In genomic region chr1:235933017-235933416, GRCh38 we compare ENCODE assay signal across 22 cellular contexts.
A peak's percentile ranks its signal among the peaks of the same experiment; 100 is the strongest.
DNase-seq lines count a peak whose midpoint lies in the region; ATAC-seq, FAIRE-seq and TF ChIP-seq lines count a peak whose summit lies in the region.
"Had no signal": no experiment of that assay in that cellular context is flagged by ENCODE, and none has a peak within 500 bp of the region (broad histone marks: within the 10 kb centered on the region; RNA-seq: fewer than 3 reads in every experiment).

No MANE protein-coding gene starts in this region.

- peaks cover 5% of the 10 kb centered on the region for H3K36me3 Mint-ChIP-seq in memory B cell
- H3K36me3 Mint-ChIP-seq in activated T-cell treated with anti-CD3 and anti-CD28 coated beads, Interleukin-2, amount 50 U/mL, for 72 hours (ENCODE audit: insufficient read depth in 2 of 2) = no peaks in the 10 kb centered on the region

- no peak for FAIRE-seq in bronchial epithelial cell (lab: Jason Lieb, UNC)

- intact Hi-C loops in OCI-LY7 (cut with micrococcal nuclease; ENCODE audit: unreplicated experiment) = no loop called here

- H3K4me1 Mint-ChIP-seq in memory B cell = peaks cover 58% of the 10 kb centered on the region
- H3K4me1 Mint-ChIP-seq in activated T-cell treated with anti-CD3 and anti-CD28 coated beads, Interleukin-2, amount 50 U/mL, for 72 hours (ENCODE audit: low read depth) = peaks cover 29% of the 10 kb centered on the region
- H3K4me1 Mint-ChIP-seq: activated T-helper 17 cell treated with anti-CD3 and anti-CD28 coated beads, Interleukin-2, amount 50 U/mL, for 72 hours had no signal

- H3K27ac ChIP-seq in OCI-LY7 (ENCODE audit: low read depth, low read length, poor library complexity, severe bottlenecking) (no peak overlapping the region), suprapubic skin (peak overlapping the region; percentile 46)
- H3K27ac ChIP-seq: sigmoid colon had no signal

- H3K79me2 ChIP-seq in OCI-LY7 (ENCODE audit: insufficient read depth, low read depth, low read length) = no peaks in the 10 kb centered on the region

- H2AFZ ChIP-seq in OCI-LY7 (ENCODE audit: low read length) = no peak overlapping the region

- TF ChIP-seq POLR2A in suprapubic skin (IDR thresholded peaks at IDR 0.05) = no peak

- H3K4me3 ChIP-seq in OCI-LY7 (ENCODE audit: low read depth, low read length, poor library complexity, severe bottlenecking) = no peak overlapping the region
- no peak overlapping the region for H3K4me3 ChIP-seq in bronchial epithelial cell (ENCODE audit: low read depth, low read length)
- no peak overlapping the region for H3K4me3 ChIP-seq in suprapubic skin
- H3K4me3 ChIP-seq: Peyer's patch, sigmoid colon, tibial nerve had no signal

- no peaks in the 10 kb centered on the region for H3K9me2 ChIP-seq in OCI-LY7 (ENCODE audit: insufficient read depth, low read length)

- no peak for ATAC-seq in memory B cell (ENCODE audit: low read depth)
- no peak for ATAC-seq in activated T-cell treated with anti-CD3 and anti-CD28 coated beads, Interleukin-2, amount 50 U/mL, for 72 hours (replicated peaks in 1 of 2)
- ATAC-seq: activated T-helper 17 cell treated with anti-CD3 and anti-CD28 coated beads, Interleukin-2, amount 50 U/mL, for 72 hours; T-helper 17 cell had no signal

- TF ChIP-seq EP300 in suprapubic skin (IDR thresholded peaks at IDR 0.05) = no peak

- no TSS peak for BruUV-seq in OCI-LY7 (replicated peaks; lab: Mats Ljungman, UMichigan)

- 0 out of 2 replicates have a peak overlapping the region, but pooled peaks have one; percentile 28 for H3K4me2 ChIP-seq in OCI-LY7 (ENCODE audit: low read length)

- H3K27me3 ChIP-seq in bronchial epithelial cell (ENCODE audit: control insufficient read depth, insufficient read depth, low read length) = no peaks in the 10 kb centered on the region
- H3K27me3 ChIP-seq in suprapubic skin = no peaks in the 10 kb centered on the region
- H3K27me3 ChIP-seq: Peyer's patch, sigmoid colon, tibial nerve had no signal

- CTCF ChIA-PET in OCI-LY7 (lab: Charles Lee; ENCODE audit: unreplicated experiment) = interaction anchor here (1.6 kb wide), 1 partner anchor 9 kb away, joined by 6 read pairs; no protein-coding TSS in a partner anchor

- H3K36me3 ChIP-seq in OCI-LY7 (ENCODE audit: insufficient read depth, low read length) = no peaks in the 10 kb centered on the region
- no peaks in the 10 kb centered on the region for H3K36me3 ChIP-seq in bronchial epithelial cell (ENCODE audit: control insufficient read depth, insufficient read depth, low read length)
- no peaks in the 10 kb centered on the region for H3K36me3 ChIP-seq in suprapubic skin
- H3K36me3 ChIP-seq: Peyer's patch, sigmoid colon, tibial nerve had no signal

- POLR2A ChIA-PET in OCI-LY7 (lab: Charles Lee) = interaction anchor here (0.8 to 1.3 kb wide), 3 partner anchors 16 to 428 kb away, joined by 3 to 4 read pairs (median 3); no protein-coding TSS in a partner anchor

- H4K20me1 ChIP-seq in OCI-LY7 (ENCODE audit: insufficient read depth, low read length) = no peaks in the 10 kb centered on the region

- peak overlapping the region; percentile 84 for H3K27ac Mint-ChIP-seq in memory B cell
- no peak overlapping the region for H3K27ac Mint-ChIP-seq in activated T-cell treated with anti-CD3 and anti-CD28 coated beads, Interleukin-2, amount 50 U/mL, for 72 hours
- H3K27ac Mint-ChIP-seq: activated naive CD8-positive, alpha-beta T cell treated with anti-CD3 and anti-CD28 coated beads for 36 hours; activated T-helper 17 cell treated with anti-CD3 and anti-CD28 coated beads, Interleukin-2, amount 50 U/mL, for 72 hours; T-helper 17 cell had no signal

- no peak for TF ChIP-seq CTCF in OCI-LY7 (conservative IDR thresholded peaks at IDR 0.05; ENCODE audit: low read length)
- TF ChIP-seq CTCF in bronchial epithelial cell (IDR thresholded peaks at IDR 0.05; ENCODE audit: insufficient read depth, low read length, severe bottlenecking) = no peak
- no peak for TF ChIP-seq CTCF in suprapubic skin (IDR thresholded peaks at IDR 0.05)

- H3K9me3 ChIP-seq in OCI-LY7 (ENCODE audit: low read length) = no peaks in the 10 kb centered on the region
- no peaks in the 10 kb centered on the region for H3K9me3 ChIP-seq in suprapubic skin
- H3K9me3 ChIP-seq: Peyer's patch, sigmoid colon, tibial nerve had no signal

- DNase-seq in OCI-LY7 (ENCODE audit: low spot score) (no peak), bronchial epithelial cell (ENCODE audit: low read depth) (peak; percentile 85), memory B cell (ENCODE audit: low spot score in 2 of 2) (no peak), suprapubic skin (ENCODE audit: low spot score in 2 of 2) (no peak), GM19240 (ENCODE audit: insufficient read length, low spot score) (no peak), 8988T (no peak), HuH-7.5 (ENCODE audit: low spot score) (no peak)
- DNase-seq in activated T-cell treated with anti-CD3 and anti-CD28 coated beads, Interleukin-2, amount 50 U/mL, for 72 hours = no peak
- DNase-seq: activated CD4-positive, alpha-beta T cell treated with anti-CD3 and anti-CD28 coated beads for 4 hours; activated naive CD8-positive, alpha-beta T cell treated with anti-CD3 and anti-CD28 coated beads for 36 hours; COR-L47; DND-41; effector memory CD4-positive, alpha-beta T cell; glutamatergic neuron; NCI-H1092 treated with DMSO at 0.1 percent for 48 hours; NCI-H2029; NCI-H345; Peyer's patch; sigmoid colon; T-helper 17 cell had no signal

- H3K4me1 ChIP-seq in OCI-LY7 (ENCODE audit: insufficient read depth, low read length, poor library complexity, severe bottlenecking) (peaks cover 46% of the 10 kb centered on the region), suprapubic skin (peaks cover 58% of the 10 kb centered on the region)

- no peaks in the 10 kb centered on the region for H3K9me3 Mint-ChIP-seq in memory B cell
- no peaks in the 10 kb centered on the region for H3K9me3 Mint-ChIP-seq in activated T-cell treated with anti-CD3 and anti-CD28 coated beads, Interleukin-2, amount 50 U/mL, for 72 hours
- H3K9me3 Mint-ChIP-seq: activated naive CD8-positive, alpha-beta T cell treated with anti-CD3 and anti-CD28 coated beads for 36 hours; activated T-helper 17 cell treated with anti-CD3 and anti-CD28 coated beads, Interleukin-2, amount 50 U/mL, for 72 hours had no signal

- no peaks in the 10 kb centered on the region for H3K27me3 Mint-ChIP-seq in memory B cell
- H3K27me3 Mint-ChIP-seq in activated T-cell treated with anti-CD3 and anti-CD28 coated beads, Interleukin-2, amount 50 U/mL, for 72 hours (ENCODE audit: low read depth) = peaks cover 14% of the 10 kb centered on the region
- H3K27me3 Mint-ChIP-seq: activated naive CD8-positive, alpha-beta T cell treated with anti-CD3 and anti-CD28 coated beads for 36 hours had no signal

- WGBS in suprapubic skin = 56% methylated on average over 5 of the region's 5 CpGs

- H3K4me3 Mint-ChIP-seq in memory B cell = peak overlapping the region; percentile 73
- no peak overlapping the region for H3K4me3 Mint-ChIP-seq in activated T-cell treated with anti-CD3 and anti-CD28 coated beads, Interleukin-2, amount 50 U/mL, for 72 hours
- H3K4me3 Mint-ChIP-seq: activated naive CD8-positive, alpha-beta T cell treated with anti-CD3 and anti-CD28 coated beads for 36 hours; activated T-helper 17 cell treated with anti-CD3 and anti-CD28 coated beads, Interleukin-2, amount 50 U/mL, for 72 hours; T-helper 17 cell had no signal
